In genomic region chr11:20489948-20490347, GRCh38 we compare ENCODE assay signal across 12 cellular contexts.
DNase-seq lines count a peak whose midpoint lies in the region; ATAC-seq and TF ChIP-seq lines count a peak whose summit lies in the region.
"Had no signal": no experiment of that assay in that cellular context is flagged by ENCODE, and none has a peak within 500 bp of the region (broad histone marks: within the 10 kb centered on the region; RNA-seq: fewer than 3 reads in every experiment).

No MANE protein-coding gene starts in this region.

- H3K9me3 ChIP-seq in PC-3 (ENCODE audit: low read length) = no peaks in the 10 kb centered on the region
- H3K9me3 ChIP-seq: adrenal gland, spleen had no signal

- BruUV-seq in PC-3 (replicated peaks; lab: Mats Ljungman, UMichigan) = no TSS peak

- H3F3A ChIP-seq in PC-3 (ENCODE audit: low read length, unreplicated experiment) = no peaks in the 10 kb centered on the region

- no peak overlapping the region for H3K27ac ChIP-seq in PC-3 (ENCODE audit: low read length)
- H3K27ac ChIP-seq: adrenal gland, BLaER1, spleen had no signal

- peak; percentile 93 for ATAC-seq in GM19025 (IDR thresholded peaks at IDR 0.05; ENCODE audit: low read depth, unreplicated experiment)
- ATAC-seq in HG02623 (IDR thresholded peaks at IDR 0.05; ENCODE audit: unreplicated experiment) = peak; percentile 80
- ATAC-seq in HG03457 (IDR thresholded peaks at IDR 0.05; ENCODE audit: unreplicated experiment) = peak; percentile 89
- ATAC-seq in PC-3 = no peak

- TF ChIP-seq CTCF in GM13976 (IDR thresholded peaks at IDR 0.05; ENCODE audit: borderline replicate concordance, control extremely low read depth, extremely low read depth, insufficient read depth, missing control alignments) (no peak), PC-3 (conservative IDR thresholded peaks at IDR 0.05; ENCODE audit: low read depth, low read length) (no peak)

- CTCF ChIA-PET in PC-3 (lab: Charles Lee) = no interaction called here

- no peak overlapping the region for H3K4me2 ChIP-seq in PC-3 (ENCODE audit: low read length)
- H3K4me2 ChIP-seq: BLaER1 had no signal

- H3K27me3 ChIP-seq in H7 (ENCODE audit: control insufficient read depth, insufficient read depth, low read length) (no peaks in the 10 kb centered on the region), PC-3 (ENCODE audit: low read length) (no peaks in the 10 kb centered on the region)
- H3K27me3 ChIP-seq: adrenal gland, BLaER1, spleen had no signal

- DNase-seq in GM13976 (ENCODE audit: low spot score) (peak; percentile 17), H7 (no peak), PC-3 (no peak), NAMALWA (ENCODE audit: low spot score) (no peak), HT-29 (ENCODE audit: low spot score) (no peak)
- DNase-seq: adrenal gland, HFFc6, spleen had no signal

- no peaks in the 10 kb centered on the region for H4K20me1 ChIP-seq in PC-3 (ENCODE audit: low read length)
- H4K20me1 ChIP-seq: BLaER1 had no signal

- intact Hi-C loops in PC-3 (cut with micrococcal nuclease) = no loop called here

- H3K79me2 ChIP-seq in PC-3 (ENCODE audit: low read length) = no peaks in the 10 kb centered on the region

- no peak overlapping the region for H3K9ac ChIP-seq in PC-3 (ENCODE audit: low read length)
- H3K9ac ChIP-seq: BLaER1 had no signal

- no peak overlapping the region for H2AFZ ChIP-seq in PC-3 (ENCODE audit: low read length)

- H3K36me3 ChIP-seq in H7 (replicated peaks; ENCODE audit: control insufficient read depth, insufficient read depth, low read length) (no peaks in the 10 kb centered on the region), PC-3 (ENCODE audit: low read depth, low read length) (no peaks in the 10 kb centered on the region; the same call in 1 of the 2 replicates)
- H3K36me3 ChIP-seq: adrenal gland had no signal

- no peaks in the 10 kb centered on the region for H3K9me2 ChIP-seq in PC-3 (replicated peaks; ENCODE audit: low read length)

- no peaks in the 10 kb centered on the region for H3K4me1 ChIP-seq in PC-3 (ENCODE audit: insufficient read depth, low read length)
- H3K4me1 ChIP-seq: adrenal gland, BLaER1, spleen had no signal

- POLR2A ChIA-PET in PC-3 (lab: Charles Lee; ENCODE audit: unreplicated experiment) = no interaction called here

- in situ Hi-C loops in GM13976 (cut with MboI; ENCODE audit: low sequenced_read_pairs, unreplicated experiment) = no loop called here

- H3K4me3 ChIP-seq in H7 (ENCODE audit: insufficient read depth, low read depth, low read length) = no peak overlapping the region
- H3K4me3 ChIP-seq in PC-3 (ENCODE audit: low read length) = no peak overlapping the region
- H3K4me3 ChIP-seq: adrenal gland, BLaER1, spleen had no signal
